ENCODE assay signal across 22 cellular contexts in genomic region chr1:228280106-228280901, GRCh38.
DNase-seq lines count a peak whose midpoint lies in the region; ATAC-seq and TF ChIP-seq lines count a peak whose summit lies in the region.
"Had no signal": no experiment of that assay in that cellular context is flagged by ENCODE, and none has a peak within 500 bp of the region (broad histone marks: within the 10 kb centered on the region; RNA-seq: fewer than 3 reads in every experiment).

No MANE protein-coding gene starts in this region.

- peak; percentile 42 for DNase-seq in CD14-positive monocyte (ENCODE audit: low spot score)
- peak in 2 of 3 donors; percentile 43 to 44 for DNase-seq in Peyer's patch
- DNase-seq in left ventricle myocardium superior: peak; percentile 24
- peak; percentile 72 for DNase-seq in posterior vena cava (ENCODE audit: low spot score)
- DNase-seq in NOMO-1 treated with DMSO at 0.1 percent for 48 hours (lab: John Stamatoyannopoulos, UW; ENCODE audit: unreplicated experiment): no peak
- no peak for DNase-seq in NCI-H2171 (lab: John Stamatoyannopoulos, UW)
- DNase-seq in NCI-H2029 treated with DMSO at 0.1 percent for 48 hours (lab: John Stamatoyannopoulos, UW): no peak
- DNase-seq: anterior cingulate cortex; dermis blood vessel endothelial cell; IMR-90; naive B cell; NCI-H1105 treated with DMSO at 0.1 percent for 48 hours; NCI-H2081; PC-9; retina; stimulated activated CD4-positive, alpha-beta T cell treated with anti-CD3 and anti-CD28 coated beads, Interleukin-4, amount 100 ng/mL, for 1 hour had no signal

- no peak overlapping the region for H3K4me3 ChIP-seq in Peyer's patch
- H3K4me3 ChIP-seq: cardiac muscle cell, PC-9, SJCRH30 had no signal

- no peak for TF ChIP-seq POLR2A in Peyer's patch (IDR thresholded peaks at IDR 0.05)

- no peaks in the 10 kb centered on the region for H3K9me3 ChIP-seq in Peyer's patch
- H3K9me3 ChIP-seq: SJCRH30 had no signal

- no peak overlapping the region for H3K27ac Mint-ChIP-seq in CD14-positive monocyte
- H3K27ac Mint-ChIP-seq: activated naive CD4-positive, alpha-beta T cell treated with anti-CD3 and anti-CD28 coated beads, Interleukin-2, amount 50 U/mL, for 24 hours; memory B cell; naive B cell; stimulated activated memory B cell treated with anti-CD40 and anti-IgM and Interleukin-4, amounts not matched to agents 10 μg/mL and 1 μg/mL and 100 μg/mL, for 72 hours had no signal

- intact Hi-C loops in CD14-positive monocyte (cut with micrococcal nuclease) (no loop called here), left ventricle myocardium superior (cut with micrococcal nuclease) (no loop called here), posterior vena cava (cut with DNase I) (loop anchor here in 1 of 2 donors (2.0 kb wide), 1 partner anchor 28 kb away; no protein-coding TSS in a partner anchor)

- no peaks in the 10 kb centered on the region for H3K36me3 Mint-ChIP-seq in CD14-positive monocyte

- no peaks in the 10 kb centered on the region for H3K27me3 ChIP-seq in Peyer's patch
- H3K27me3 ChIP-seq: cardiac muscle cell, SJCRH30 had no signal

- H3K4me3 Mint-ChIP-seq in CD14-positive monocyte: no peak overlapping the region
- H3K4me3 Mint-ChIP-seq: activated naive CD4-positive, alpha-beta T cell treated with anti-CD3 and anti-CD28 coated beads, Interleukin-2, amount 50 U/mL, for 24 hours; memory B cell; stimulated activated memory B cell treated with anti-CD40 and anti-IgM and Interleukin-4, amounts not matched to agents 10 μg/mL and 1 μg/mL and 100 μg/mL, for 72 hours had no signal

- H3K9me3 Mint-ChIP-seq in CD14-positive monocyte: peaks cover 0 to 3% (median 0%) of the 10 kb centered on the region in 7 donors
- H3K9me3 Mint-ChIP-seq: activated naive CD4-positive, alpha-beta T cell treated with anti-CD3 and anti-CD28 coated beads, Interleukin-2, amount 50 U/mL, for 24 hours; memory B cell; naive B cell; stimulated activated memory B cell treated with anti-CD40 and anti-IgM and Interleukin-4, amounts not matched to agents 10 μg/mL and 1 μg/mL and 100 μg/mL, for 72 hours had no signal

- no peak for ATAC-seq in left ventricle myocardium superior
- ATAC-seq: stimulated activated memory B cell treated with anti-CD40 and anti-IgM and Interleukin-4, amounts not matched to agents 10 μg/mL and 1 μg/mL and 100 μg/mL, for 72 hours had no signal

- H3K4me1 ChIP-seq in Peyer's patch: peaks cover 0 to 8% (median 2%) of the 10 kb centered on the region in 4 donors

- H3K27me3 Mint-ChIP-seq in CD14-positive monocyte (ENCODE audit: low read depth in 3 of 3): peaks cover 1 to 5% (median 2%) of the 10 kb centered on the region in 3 donors
- H3K27me3 Mint-ChIP-seq: activated naive CD4-positive, alpha-beta T cell treated with anti-CD3 and anti-CD28 coated beads, Interleukin-2, amount 50 U/mL, for 24 hours; memory B cell; naive B cell; stimulated activated memory B cell treated with anti-CD40 and anti-IgM and Interleukin-4, amounts not matched to agents 10 μg/mL and 1 μg/mL and 100 μg/mL, for 72 hours had no signal

- no peaks in the 10 kb centered on the region for H3K36me3 ChIP-seq in Peyer's patch

- no peak overlapping the region for H3K27ac ChIP-seq in Peyer's patch
- H3K27ac ChIP-seq: C4-2B, cardiac muscle cell, PC-9, SJCRH30 had no signal

- H3K4me1 Mint-ChIP-seq in CD14-positive monocyte: peaks cover 4% of the 10 kb centered on the region

- no peak for TF ChIP-seq CTCF in CD14-positive monocyte (IDR thresholded peaks at IDR 0.05)
- no peak for TF ChIP-seq CTCF in Peyer's patch (IDR thresholded peaks at IDR 0.05)

Comparison
In these comparisons a context has a peak if more than half of its experiments do, and no peak if none do; other contexts are left out.
1. DNase-seq: peak in CD14-positive monocyte (single experiment), Peyer's patch (2 of 3), left ventricle myocardium superior (single experiment) and posterior vena cava (single experiment); none in NOMO-1 treated with DMSO at 0.1 percent for 48 hours (single experiment), NCI-H2171 (single experiment) and NCI-H2029 treated with DMSO at 0.1 percent for 48 hours (single experiment).